Comparison of ENCODE assay signal across 20 cellular contexts in the genomic region with DNA sequence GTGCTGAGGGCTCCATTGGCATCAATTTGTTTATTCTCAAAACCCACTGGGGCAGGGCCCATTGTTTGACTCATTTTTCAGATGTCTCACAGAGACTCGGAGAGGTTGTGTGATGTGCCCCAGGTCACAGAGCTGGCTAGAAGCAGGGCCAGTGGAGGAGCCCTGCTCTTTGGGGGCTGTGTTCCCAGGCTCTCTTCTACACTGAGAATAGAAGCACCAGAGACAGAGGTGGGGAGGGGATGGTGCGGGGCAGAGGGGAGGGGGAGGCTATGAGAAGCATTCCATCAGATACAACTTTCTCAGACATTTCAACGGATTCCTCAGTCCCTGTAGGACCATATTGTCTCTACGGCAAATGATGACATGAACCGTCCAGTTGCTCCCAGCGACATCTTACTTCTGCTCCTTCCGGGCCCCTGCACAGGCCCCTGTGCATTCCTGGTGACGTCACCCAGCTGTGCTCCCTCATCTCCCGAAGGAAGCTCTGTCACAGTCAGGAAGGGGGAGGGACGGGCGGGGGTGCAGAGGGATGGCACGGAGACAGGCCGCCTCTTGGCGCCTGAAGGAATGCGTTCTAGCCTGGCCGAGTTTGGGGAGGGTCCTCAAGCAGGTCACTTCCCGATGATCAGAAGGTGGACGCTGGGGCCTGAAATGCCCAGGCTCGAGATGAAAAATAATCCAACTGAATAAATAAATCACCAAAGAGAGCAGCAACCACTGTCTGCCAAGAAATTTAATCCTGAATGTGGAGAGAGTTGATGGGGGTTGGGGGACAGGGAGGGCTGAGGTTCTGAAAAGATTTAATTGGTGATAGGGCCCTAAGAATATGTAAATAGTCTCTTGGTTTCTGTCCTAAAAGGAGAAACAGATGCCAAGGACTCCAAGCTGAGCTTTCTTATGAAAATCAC.
DNase-seq lines count a peak whose midpoint lies in the region; ATAC-seq and TF ChIP-seq lines count a peak whose summit lies in the region.
"Had no signal": no experiment of that assay in that cellular context is flagged by ENCODE, and none has a peak within 500 bp of the region (broad histone marks: within the 10 kb centered on the region; RNA-seq: fewer than 3 reads in every experiment).

No MANE protein-coding gene starts in this region.

- no peak overlapping the region for H3K4me3 Mint-ChIP-seq in progenitor cell of endocrine pancreas (ENCODE audit: low read depth)
- H3K4me3 Mint-ChIP-seq in activated CD4-positive, alpha-beta T cell treated with anti-CD3 and anti-CD28 coated beads for 36 hours, result no peak overlapping the region
- H3K4me3 Mint-ChIP-seq: activated B cell treated with CpG ODN at 0.5 μM for 24 hours, B cell, naive B cell had no signal

- no peak for TF ChIP-seq CTCF in progenitor cell of endocrine pancreas (IDR thresholded peaks at IDR 0.05; ENCODE audit: unreplicated experiment)
- TF ChIP-seq CTCF in ascending aorta (IDR thresholded peaks at IDR 0.05), result no peak

- H3K27me3 ChIP-seq in HAP-1 (ENCODE audit: low read depth) (no peaks in the 10 kb centered on the region), iPS-20b (ENCODE audit: insufficient read depth, low read length) (no peaks in the 10 kb centered on the region), ascending aorta (no peaks in the 10 kb centered on the region)
- H3K27me3 ChIP-seq: Peyer's patch had no signal

- H3K4me1 ChIP-seq in HAP-1 (peaks cover 26% of the 10 kb centered on the region), iPS-20b (ENCODE audit: insufficient read depth, low read length) (peaks cover 14% of the 10 kb centered on the region; the same call in 1 of the 2 replicates), ascending aorta (no peaks in the 10 kb centered on the region)
- H3K4me1 ChIP-seq: Peyer's patch had no signal

- POLR2A ChIA-PET in activated CD4-positive, alpha-beta T cell treated with anti-CD3 and anti-CD28 coated beads for 36 hours (lab: Charles Lee), result no interaction called here

- peak overlapping the region; percentile 30; the same call in 1 of the 2 replicates for H3K9ac ChIP-seq in iPS-20b (ENCODE audit: low read depth, low read length)
- H3K9ac ChIP-seq: GM23248 had no signal

- H3K27ac ChIP-seq in iPS-20b (ENCODE audit: low read length) (no peak overlapping the region), ascending aorta (no peak overlapping the region)
- H3K27ac ChIP-seq: GM23248, Peyer's patch, transverse colon had no signal

- peaks cover 50% of the 10 kb centered on the region for H3K27me3 Mint-ChIP-seq in progenitor cell of endocrine pancreas
- H3K27me3 Mint-ChIP-seq in activated CD4-positive, alpha-beta T cell treated with anti-CD3 and anti-CD28 coated beads for 36 hours, result peaks cover 5% of the 10 kb centered on the region

- no peak for ATAC-seq in GM19395 (IDR thresholded peaks at IDR 0.05; ENCODE audit: unreplicated experiment)
- ATAC-seq in activated CD4-positive, alpha-beta T cell treated with anti-CD3 and anti-CD28 coated beads for 36 hours, result no peak
- ATAC-seq: left colon, sciatic nerve had no signal

- DNase-seq in HAP-1 (ENCODE audit: low spot score in 2 of 2) (peak; percentile 44 to 64), astrocyte of the hippocampus (ENCODE audit: low read depth, low spot score) (peak; percentile 43), progenitor cell of endocrine pancreas (ENCODE audit: low spot score, unreplicated experiment) (no peak), ascending aorta (ENCODE audit: low spot score in 2 of 2) (no peak), hepatic stellate cell (ENCODE audit: low spot score) (no peak)
- DNase-seq in activated CD4-positive, alpha-beta T cell treated with anti-CD3 and anti-CD28 coated beads for 36 hours, result no peak
- DNase-seq: activated B cell treated with CpG ODN at 0.5 μM for 24 hours; activated naive CD4-positive, alpha-beta T cell treated with anti-CD3 and anti-CD28 coated beads, Interleukin-2, amount 50 U/mL, for 16 hours; caudate nucleus; DMS153; left colon; naive B cell; NCI-H69; Peyer's patch; transverse colon had no signal

- H3K36me3 Mint-ChIP-seq in progenitor cell of endocrine pancreas (ENCODE audit: insufficient read depth), result no peaks in the 10 kb centered on the region
- no peaks in the 10 kb centered on the region for H3K36me3 Mint-ChIP-seq in activated CD4-positive, alpha-beta T cell treated with anti-CD3 and anti-CD28 coated beads for 36 hours (ENCODE audit: low read depth)
- H3K36me3 Mint-ChIP-seq: naive B cell had no signal

- in situ Hi-C loops in HAP-1 (cut with MboI; ENCODE audit: low sequenced_read_pairs), result no loop called here

- CTCF ChIA-PET in activated CD4-positive, alpha-beta T cell treated with anti-CD3 and anti-CD28 coated beads for 36 hours (lab: Charles Lee), result interaction anchor here (0.8 to 1.9 kb wide), 2 partner anchors 8 to 51 kb away, joined by 3 to 9 read pairs; no protein-coding TSS in a partner anchor

- intact Hi-C loops in ascending aorta (cut with DNase I), result no loop called here
- intact Hi-C loops in activated CD4-positive, alpha-beta T cell treated with anti-CD3 and anti-CD28 coated beads for 36 hours (cut with DNase I, micrococcal nuclease), result no loop called here

- H3K4me3 ChIP-seq in HAP-1, result no peak overlapping the region
- H3K4me3 ChIP-seq in iPS-20b (ENCODE audit: low read length), result peak overlapping the region; percentile 48; the same call in 1 of the 2 replicates
- H3K4me3 ChIP-seq in ascending aorta, result no peak overlapping the region
- H3K4me3 ChIP-seq: GM23248, Peyer's patch, transverse colon had no signal

- H3K9me3 Mint-ChIP-seq in progenitor cell of endocrine pancreas (ENCODE audit: low read depth), result no peaks in the 10 kb centered on the region
- no peaks in the 10 kb centered on the region for H3K9me3 Mint-ChIP-seq in activated CD4-positive, alpha-beta T cell treated with anti-CD3 and anti-CD28 coated beads for 36 hours (ENCODE audit: low read depth)
- H3K9me3 Mint-ChIP-seq: activated B cell treated with CpG ODN at 0.5 μM for 24 hours had no signal

- H3K9me3 ChIP-seq in HAP-1, result no peaks in the 10 kb centered on the region
- H3K9me3 ChIP-seq in iPS-20b (ENCODE audit: insufficient read depth, low read depth, low read length), result no peaks in the 10 kb centered on the region
- H3K9me3 ChIP-seq in ascending aorta, result no peaks in the 10 kb centered on the region
- H3K9me3 ChIP-seq: Peyer's patch, transverse colon had no signal

- H3K36me3 ChIP-seq in HAP-1 (replicated peaks) (no peaks in the 10 kb centered on the region), iPS-20b (ENCODE audit: insufficient read depth, low read depth, low read length) (no peaks in the 10 kb centered on the region), ascending aorta (no peaks in the 10 kb centered on the region)
- H3K36me3 ChIP-seq: Peyer's patch, transverse colon had no signal

- peak overlapping the region; percentile 20 for H3K27ac Mint-ChIP-seq in progenitor cell of endocrine pancreas
- no peak overlapping the region for H3K27ac Mint-ChIP-seq in activated CD4-positive, alpha-beta T cell treated with anti-CD3 and anti-CD28 coated beads for 36 hours
- H3K27ac Mint-ChIP-seq: activated B cell treated with CpG ODN at 0.5 μM for 24 hours, B cell, naive B cell had no signal

- H3K4me1 Mint-ChIP-seq in progenitor cell of endocrine pancreas (ENCODE audit: low read depth), result peaks cover 5% of the 10 kb centered on the region
- no peaks in the 10 kb centered on the region for H3K4me1 Mint-ChIP-seq in activated CD4-positive, alpha-beta T cell treated with anti-CD3 and anti-CD28 coated beads for 36 hours
- H3K4me1 Mint-ChIP-seq: activated B cell treated with CpG ODN at 0.5 μM for 24 hours, B cell, naive B cell had no signal

Comparison
In these comparisons a context has a peak if more than half of its experiments do, and no peak if none do; other contexts are left out.
1. DNase-seq: peak in HAP-1 (2 of 2) and astrocyte of the hippocampus (single experiment); none in progenitor cell of endocrine pancreas (single experiment), ascending aorta (0 of 2), hepatic stellate cell (single experiment) and activated CD4-positive, alpha-beta T cell treated with anti-CD3 and anti-CD28 coated beads for 36 hours (single experiment).